1 cellular context compared by ENCODE assay signal in genomic region chr14:52071675-52072074, GRCh38.
TF ChIP-seq lines count a peak whose summit lies in the region.

No MANE protein-coding gene starts in this region.

TF ChIP-seq in SK-N-SH, 30 proteins besides CTCF, POLR2A, EP300 and RAD21 (continued from another document):
- no peak for TF ChIP-seq EZH2phosphoT487 (IDR thresholded peaks at IDR 0.05; ENCODE audit: borderline replicate concordance, low read depth)
- TF ChIP-seq RCOR1 (IDR thresholded peaks at IDR 0.05; ENCODE audit: low read length) = no peak
- peak; percentile 38 for TF ChIP-seq SMC3 (IDR thresholded peaks at IDR 0.05; ENCODE audit: low read depth, low read length)
- TF ChIP-seq NRF1 (IDR thresholded peaks at IDR 0.05; ENCODE audit: low read depth, low read length) = no peak
